8 cellular contexts compared by ENCODE assay signal in the genomic region with DNA sequence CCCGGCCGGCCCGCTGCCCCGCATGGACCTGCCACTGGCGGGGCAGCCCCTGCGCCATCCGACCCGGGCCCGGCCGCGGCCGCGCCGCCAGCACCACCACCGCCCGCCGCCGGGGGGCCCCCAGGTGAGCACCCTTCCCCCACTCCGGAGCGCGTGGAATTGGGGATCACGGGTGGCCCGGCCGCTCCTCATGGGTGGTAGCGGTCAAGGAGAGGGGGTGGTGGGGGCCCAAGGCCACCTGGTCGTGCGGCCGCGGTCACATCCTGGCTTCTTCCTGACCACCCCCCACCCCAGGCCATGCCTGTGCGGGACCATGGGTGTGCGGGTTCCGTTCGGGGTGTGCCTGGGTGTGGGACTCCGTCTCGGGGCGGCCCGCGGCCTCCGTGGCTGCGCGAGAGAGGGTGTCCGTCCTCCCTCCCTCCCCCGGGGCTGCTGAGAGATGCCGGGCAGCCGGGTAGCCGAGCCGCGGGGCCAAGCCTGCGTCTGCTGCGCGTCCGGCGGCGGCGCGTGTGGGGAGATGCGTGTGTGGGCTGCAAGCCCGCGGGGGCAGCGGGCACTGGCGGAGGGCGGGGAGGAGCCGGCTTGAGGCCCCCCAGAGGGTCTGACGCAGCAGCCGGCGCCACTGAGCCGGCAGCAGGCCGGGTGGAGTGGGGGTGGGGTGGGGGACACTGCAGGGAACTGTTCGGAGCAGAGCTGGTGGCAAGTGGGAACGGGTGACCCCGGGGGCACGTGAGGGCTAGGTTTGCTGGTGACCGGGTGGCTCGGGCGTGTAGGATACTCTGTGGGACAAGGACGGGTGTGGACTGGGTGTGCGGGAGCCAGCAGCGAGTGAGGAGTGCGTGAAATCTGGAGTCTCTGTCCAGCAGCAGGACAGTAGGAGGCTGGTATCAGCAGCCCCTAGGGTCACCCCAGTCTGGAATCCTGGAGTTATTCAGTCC. TPM values are rescaled to one million over a fixed set of nuclear protein-coding genes. Genes with fewer than 3 reads are reported as not detected.
DNase-seq lines count a peak whose midpoint lies in the region; ATAC-seq and TF ChIP-seq lines count a peak whose summit lies in the region.

No MANE protein-coding gene starts in this region.

- H3K27ac Mint-ChIP-seq in chondrocyte (ENCODE audit: unreplicated experiment) (peak overlapping the region; percentile 59), mesothelial cell of epicardium (no peak overlapping the region)

- peak overlapping the region; percentile 77 for H3K4me3 Mint-ChIP-seq in chondrocyte (ENCODE audit: unreplicated experiment)
- H3K4me3 Mint-ChIP-seq in mesothelial cell of epicardium, result peak overlapping the region; percentile 69

- DNase-seq in AG04450 (ENCODE audit: low read depth, low spot score) (no peak), chondrocyte (ENCODE audit: low spot score) (no peak), mesothelial cell of epicardium (ENCODE audit: low spot score in 2 of 2, unreplicated experiment in 2 of 2) (no peak), inferior parietal cortex (ENCODE audit: extremely low spot score) (no peak), T-helper 1 cell (no peak), NCI-H128 (lab: John Stamatoyannopoulos, UW; ENCODE audit: unreplicated experiment) (no peak)

- H3K9ac ChIP-seq in HUES48 (ENCODE audit: low read depth, low read length), result no peak overlapping the region

- H3K27me3 ChIP-seq in AG04450 (ENCODE audit: control insufficient read depth, insufficient read depth, low read length) (peaks cover 37% of the 10 kb centered on the region), HUES48 (ENCODE audit: control insufficient read depth, insufficient read depth, low read length) (peaks cover 8% of the 10 kb centered on the region)

- ATAC-seq in GM21825 (IDR thresholded peaks at IDR 0.05; ENCODE audit: unreplicated experiment), result no peak

- H3K4me1 ChIP-seq in HUES48 (ENCODE audit: control insufficient read depth, insufficient read depth, low read length), result no peaks in the 10 kb centered on the region; the same call in 1 of the 2 replicates

- CTCF ChIA-PET in AG04450 (lab: Charles Lee), result interaction anchor here (1.2 kb wide), 1 partner anchor 106 kb away, joined by 4 read pairs; no protein-coding TSS in a partner anchor

- H3K27ac ChIP-seq in AG04450 (ENCODE audit: low read depth, low read length) (no peak overlapping the region), HUES48 (ENCODE audit: low read depth, low read length) (no peak overlapping the region)

- H3K36me3 ChIP-seq in HUES48 (ENCODE audit: control insufficient read depth, insufficient read depth, low read length), result peaks cover 34% of the 10 kb centered on the region

- POLR2A ChIA-PET in AG04450 (lab: Yijun Ruan, JAX), result no interaction called here

- H3K27me3 Mint-ChIP-seq in chondrocyte (ENCODE audit: low read depth) (peaks cover 13% of the 10 kb centered on the region), mesothelial cell of epicardium (ENCODE audit: low read depth) (peaks cover 50% of the 10 kb centered on the region)

- no peaks in the 10 kb centered on the region for H3K9me3 Mint-ChIP-seq in chondrocyte (ENCODE audit: low read depth)
- no peaks in the 10 kb centered on the region for H3K9me3 Mint-ChIP-seq in mesothelial cell of epicardium

- H3K4me1 Mint-ChIP-seq in chondrocyte (ENCODE audit: low read depth), result peaks cover 5% of the 10 kb centered on the region
- peaks cover 4% of the 10 kb centered on the region for H3K4me1 Mint-ChIP-seq in mesothelial cell of epicardium

- TF ChIP-seq CTCF in AG04450 (IDR thresholded peaks at IDR 0.05; ENCODE audit: low read depth, low read length) (peak; percentile 26), chondrocyte (IDR thresholded peaks at IDR 0.05) (peak; percentile 63), mesothelial cell of epicardium (IDR thresholded peaks at IDR 0.05; ENCODE audit: unreplicated experiment) (peak; percentile 55)

- peak overlapping the region; percentile 58 for H3K4me3 ChIP-seq in AG04450 (ENCODE audit: low read depth, low read length)
- H3K4me3 ChIP-seq in HUES48 (ENCODE audit: low read depth, low read length), result peak overlapping the region; percentile 70

- no peaks in the 10 kb centered on the region; the same call in 1 of the 2 replicates for H3K9me3 ChIP-seq in AG04450 (ENCODE audit: control insufficient read depth, insufficient read depth, low read length)
- H3K9me3 ChIP-seq in HUES48 (ENCODE audit: control insufficient read depth, insufficient read depth, low read length), result no peaks in the 10 kb centered on the region

- H3K36me3 Mint-ChIP-seq in chondrocyte (ENCODE audit: low read depth), result no peaks in the 10 kb centered on the region
- no peaks in the 10 kb centered on the region for H3K36me3 Mint-ChIP-seq in mesothelial cell of epicardium

RNA-seq across cellular contexts. Expression of a gene that starts 6.7 kb away (rescaled TPM):
- 11.4 and 16.5 TPM in 2 replicates for polyA plus RNA-seq in AG04450 (2011; rRNA removed)
- 9.6 and 16.0 TPM in 2 replicates for polyA minus RNA-seq in AG04450 (2011; rRNA and poly(A)+ RNA removed)
- total RNA-seq in chondrocyte (16.2 to 18.0 TPM (median 17.2 TPM) in 3 replicates), mesothelial cell of epicardium (24.5 to 27.9 TPM (median 25.8 TPM) in 3 replicates)

RNA-seq across cellular contexts. Expression of a gene that starts 7.4 kb away (rescaled TPM):
- polyA plus RNA-seq in AG04450 (2011; rRNA removed), result 0.42 and 0.53 TPM in 2 replicates
- 0.97 TPM in 1 of 2 replicates, not detected in the other for polyA minus RNA-seq in AG04450 (2011; rRNA and poly(A)+ RNA removed)
- total RNA-seq in chondrocyte (2.5 to 3.5 TPM (median 3.3 TPM) in 3 replicates), mesothelial cell of epicardium (1.9 to 2.2 TPM (median 1.9 TPM) in 3 replicates)

RNA-seq across cellular contexts. Expression of a gene that starts 8.5 kb away (rescaled TPM):
- 0.09 and 0.11 TPM in 2 replicates for polyA plus RNA-seq in AG04450 (2011; rRNA removed)
- polyA minus RNA-seq in AG04450 (2011; rRNA and poly(A)+ RNA removed), result 0.09 TPM in 1 of 2 replicates, not detected in the other
- total RNA-seq in chondrocyte (0.97 to 1.8 TPM (median 1.5 TPM) in 3 replicates), mesothelial cell of epicardium (6.7 to 10.2 TPM (median 8.0 TPM) in 3 replicates)

RNA-seq across cellular contexts. Expression of a gene that starts 13.2 kb away (rescaled TPM):
- polyA plus RNA-seq in AG04450 (2011; rRNA removed), result 3.6 and 4.2 TPM in 2 replicates
- 1.5 and 2.6 TPM in 2 replicates for polyA minus RNA-seq in AG04450 (2011; rRNA and poly(A)+ RNA removed)
- total RNA-seq in chondrocyte (6.2 to 9.2 TPM (median 6.4 TPM) in 3 replicates), mesothelial cell of epicardium (11.7 to 13.0 TPM (median 12.8 TPM) in 3 replicates)

RNA-seq across cellular contexts. Expression of a gene that starts 13.2 kb away (rescaled TPM):
- polyA plus RNA-seq in AG04450 (2011; rRNA removed), result 0.55 and 0.56 TPM in 2 replicates
- 0.41 TPM in 1 of 2 replicates, not detected in the other for polyA minus RNA-seq in AG04450 (2011; rRNA and poly(A)+ RNA removed)
- total RNA-seq in chondrocyte (0.82 to 3.1 TPM (median 0.85 TPM) in 3 replicates), mesothelial cell of epicardium (1.2 to 2.0 TPM (median 1.8 TPM) in 3 replicates)
